ENCODE assay signal across 14 cellular contexts in genomic region chr14:21796912-21797311, GRCh38.
DNase-seq lines count a peak whose midpoint lies in the region; ATAC-seq and TF ChIP-seq lines count a peak whose summit lies in the region.
"Had no signal": no experiment of that assay in that cellular context is flagged by ENCODE, and none has a peak within 500 bp of the region (broad histone marks: within the 10 kb centered on the region; RNA-seq: fewer than 3 reads in every experiment).

No MANE protein-coding gene starts in this region.

- peaks cover 0 to 6% of the 10 kb centered on the region in 2 donors for H3K9me3 Mint-ChIP-seq in activated T-cell treated with anti-CD3 and anti-CD28 coated beads, Interleukin-2, amount 50 U/mL, for 72 hours
- H3K9me3 Mint-ChIP-seq in activated naive CD8-positive, alpha-beta T cell treated with anti-CD3 and anti-CD28 coated beads for 36 hours: peaks cover 10% of the 10 kb centered on the region
- H3K9me3 Mint-ChIP-seq in naive thymus-derived CD8-positive, alpha-beta T cell: peaks cover 2 to 18% (median 10%) of the 10 kb centered on the region in 9 donors

- intact Hi-C loops in prostate gland (cut with DNase I): no loop called here
- intact Hi-C loops in PC-9 (cut with micrococcal nuclease; ENCODE audit: unreplicated experiment): no loop called here

- peak overlapping the region; percentile 33 to 54 for H3K4me3 Mint-ChIP-seq in activated T-cell treated with anti-CD3 and anti-CD28 coated beads, Interleukin-2, amount 50 U/mL, for 72 hours
- H3K4me3 Mint-ChIP-seq in activated naive CD8-positive, alpha-beta T cell treated with anti-CD3 and anti-CD28 coated beads for 36 hours: peak overlapping the region; percentile 69
- H3K4me3 Mint-ChIP-seq in naive thymus-derived CD8-positive, alpha-beta T cell: peak overlapping the region in 9 of 10 donors; percentile 10 to 76 (median 53)

- peaks cover 4% of the 10 kb centered on the region for H3K27me3 ChIP-seq in prostate gland (replicated peaks; ENCODE audit: insufficient read depth)
- H3K27me3 ChIP-seq in PC-9 (ENCODE audit: insufficient read depth, low read depth): no peaks in the 10 kb centered on the region
- H3K27me3 ChIP-seq: gastroesophageal sphincter, SJSA1 had no signal

- TF ChIP-seq POLR2A in prostate gland (IDR thresholded peaks at IDR 0.05): no peak

- H3K9me3 ChIP-seq in prostate gland (no peaks in the 10 kb centered on the region), PC-9 (ENCODE audit: insufficient read depth, low read depth) (peaks cover 4% of the 10 kb centered on the region; the same call in 1 of the 2 replicates)
- H3K9me3 ChIP-seq: gastroesophageal sphincter, SJSA1 had no signal

- no peaks in the 10 kb centered on the region for H3F3A ChIP-seq in PC-9 (ENCODE audit: insufficient read depth, low read depth)

- peak in 1 of 2 donors; percentile 9 for DNase-seq in activated T-cell treated with anti-CD3 and anti-CD28 coated beads, Interleukin-2, amount 50 U/mL, for 72 hours
- no peak for DNase-seq in activated T-cell treated with anti-CD3 and anti-CD28 coated beads, Interleukin-2, amount 50 U/mL, for 48 hours
- DNase-seq in LNCaP clone FGC (ENCODE audit: low read depth) (no peak), prostate gland (ENCODE audit: low spot score) (no peak), PC-9 (no peak), cortex of kidney (lab: John Stamatoyannopoulos, UW) (no peak)
- DNase-seq in activated naive CD8-positive, alpha-beta T cell treated with anti-CD3 and anti-CD28 coated beads for 36 hours: peak; percentile 1
- peak in 3 of 10 donors; percentile 16 to 30 (median 18) for DNase-seq in naive thymus-derived CD8-positive, alpha-beta T cell
- DNase-seq: activated CD4-positive, CD25-positive, alpha-beta regulatory T cell; left ventricle myocardium superior; NCI-H1694 treated with DMSO at 0.1 percent for 48 hours; stimulated activated CD8-positive, alpha-beta memory T cell treated with anti-CD3 and anti-CD28 coated beads, Interleukin-4, amount 100 ng/mL, for 48 hours had no signal

- H3K36me3 ChIP-seq in prostate gland (no peaks in the 10 kb centered on the region), PC-9 (ENCODE audit: low read depth) (no peaks in the 10 kb centered on the region)
- H3K36me3 ChIP-seq: gastroesophageal sphincter, SJSA1 had no signal

- H3K27me3 Mint-ChIP-seq in activated T-cell treated with anti-CD3 and anti-CD28 coated beads, Interleukin-2, amount 50 U/mL, for 72 hours (ENCODE audit: low read depth): peaks cover 10% of the 10 kb centered on the region
- peaks cover 8% of the 10 kb centered on the region for H3K27me3 Mint-ChIP-seq in activated naive CD8-positive, alpha-beta T cell treated with anti-CD3 and anti-CD28 coated beads for 36 hours
- H3K27me3 Mint-ChIP-seq in naive thymus-derived CD8-positive, alpha-beta T cell: peaks cover 1 to 18% (median 3%) of the 10 kb centered on the region in 5 donors

- H4K20me1 ChIP-seq in PC-9 (ENCODE audit: insufficient read depth): no peaks in the 10 kb centered on the region

- H3K9me2 ChIP-seq in PC-9 (ENCODE audit: insufficient read depth): no peaks in the 10 kb centered on the region

- H3K4me2 ChIP-seq in PC-9: no peak overlapping the region

- H3K27ac ChIP-seq in prostate gland (no peak overlapping the region), PC-9 (no peak overlapping the region)
- H3K27ac ChIP-seq: gastroesophageal sphincter, SJSA1 had no signal

- 53% methylated on average over 2 of the region's 2 CpGs for WGBS in prostate gland

- POLR2A ChIA-PET in naive thymus-derived CD8-positive, alpha-beta T cell (lab: Charles Lee): no interaction called here
- POLR2A ChIA-PET in PC-9 (lab: Charles Lee; ENCODE audit: unreplicated experiment): no interaction called here

- H3K79me2 ChIP-seq in PC-9 (ENCODE audit: low read depth): no peaks in the 10 kb centered on the region

- ATAC-seq in activated T-cell treated with anti-CD3 and anti-CD28 coated beads, Interleukin-2, amount 50 U/mL, for 72 hours (replicated peaks in 1 of 2): no peak
- ATAC-seq in naive thymus-derived CD8-positive, alpha-beta T cell: peak; percentile 35 to 50
- ATAC-seq: gastroesophageal sphincter, left ventricle myocardium superior had no signal

- CTCF ChIA-PET in PC-9 (lab: Charles Lee): no interaction called here

- H3K27ac Mint-ChIP-seq in activated T-cell treated with anti-CD3 and anti-CD28 coated beads, Interleukin-2, amount 50 U/mL, for 72 hours: no peak overlapping the region
- peak overlapping the region; percentile 54 for H3K27ac Mint-ChIP-seq in activated naive CD8-positive, alpha-beta T cell treated with anti-CD3 and anti-CD28 coated beads for 36 hours
- H3K27ac Mint-ChIP-seq in naive thymus-derived CD8-positive, alpha-beta T cell: peak overlapping the region in 7 of 10 donors; percentile 38 to 80 (median 52)

- no peaks in the 10 kb centered on the region for H3K4me1 ChIP-seq in prostate gland (replicated peaks)
- no peaks in the 10 kb centered on the region for H3K4me1 ChIP-seq in PC-9 (replicated peaks; ENCODE audit: insufficient read depth)
- H3K4me1 ChIP-seq: gastroesophageal sphincter, SJSA1 had no signal

- no peaks in the 10 kb centered on the region for H3K4me1 Mint-ChIP-seq in activated T-cell treated with anti-CD3 and anti-CD28 coated beads, Interleukin-2, amount 50 U/mL, for 72 hours (ENCODE audit: low read depth)
- no peaks in the 10 kb centered on the region for H3K4me1 Mint-ChIP-seq in activated naive CD8-positive, alpha-beta T cell treated with anti-CD3 and anti-CD28 coated beads for 36 hours
- peaks cover 0 to 3% (median 1%) of the 10 kb centered on the region in 4 donors for H3K4me1 Mint-ChIP-seq in naive thymus-derived CD8-positive, alpha-beta T cell

- BruUV-seq in PC-9 (replicated peaks; lab: Mats Ljungman, UMichigan): no TSS peak

- H2AFZ ChIP-seq in PC-9: no peak overlapping the region

- peak; percentile 26; the same call in 1 of the 2 replicates for TF ChIP-seq CTCF in LNCaP clone FGC (IDR thresholded peaks at IDR 0.05; ENCODE audit: control insufficient read depth, extremely low read depth, insufficient read depth)
- TF ChIP-seq CTCF in prostate gland (IDR thresholded peaks at IDR 0.05): no peak
- no peak for TF ChIP-seq CTCF in PC-9 (conservative IDR thresholded peaks at IDR 0.05)

- H3K4me3 ChIP-seq in LNCaP clone FGC (ENCODE audit: low read depth, low read length) (no peak overlapping the region), prostate gland (no peak overlapping the region), PC-9 (no peak overlapping the region)
- H3K4me3 ChIP-seq: gastroesophageal sphincter, SJSA1 had no signal

- H3K36me3 Mint-ChIP-seq in activated T-cell treated with anti-CD3 and anti-CD28 coated beads, Interleukin-2, amount 50 U/mL, for 72 hours (ENCODE audit: insufficient read depth in 2 of 2): peaks cover 0 to 7% of the 10 kb centered on the region in 2 donors
- peaks cover 3% of the 10 kb centered on the region for H3K36me3 Mint-ChIP-seq in activated naive CD8-positive, alpha-beta T cell treated with anti-CD3 and anti-CD28 coated beads for 36 hours
- peaks cover 0 to 13% (median 11%) of the 10 kb centered on the region in 3 donors for H3K36me3 Mint-ChIP-seq in naive thymus-derived CD8-positive, alpha-beta T cell

Comparison
In these comparisons a context has a peak if more than half of its experiments do, and no peak if none do; other contexts are left out.
1. ATAC-seq: peak in naive thymus-derived CD8-positive, alpha-beta T cell (2 of 2); none in activated T-cell treated with anti-CD3 and anti-CD28 coated beads, Interleukin-2, amount 50 U/mL, for 72 hours (0 of 2).
2. Peak in every context shown above with its lines, with median percentiles within 50 percentile points of each other: H3K4me3 Mint-ChIP-seq.